Comparison of ENCODE assay signal across 10 cellular contexts in genomic region chr7:2299853-2300512, GRCh38. TPM values are rescaled to one million over a fixed set of nuclear protein-coding genes. Genes with fewer than 3 reads are reported as not detected.
DNase-seq lines count a peak whose midpoint lies in the region; ATAC-seq and TF ChIP-seq lines count a peak whose summit lies in the region.
"Had no signal": no experiment of that assay in that cellular context is flagged by ENCODE, and none has a peak within 500 bp of the region (broad histone marks: within the 10 kb centered on the region; RNA-seq: fewer than 3 reads in every experiment).

No MANE protein-coding gene starts in this region.

- peak overlapping the region; percentile 40 to 49 for H3K27ac ChIP-seq in tibial artery

- peaks cover 0 to 6% (median 2%) of the 10 kb centered on the region in 4 donors for H3K4me1 ChIP-seq in tibial artery

- H3K4me3 ChIP-seq in tibial artery: peak overlapping the region in 1 of 2 donors; percentile 10
- H3K4me3 ChIP-seq: heart left ventricle had no signal

- no peaks in the 10 kb centered on the region for H3K9me3 ChIP-seq in tibial artery
- H3K9me3 ChIP-seq: heart left ventricle had no signal

- peak; percentile 18 for DNase-seq in RPMI7951 (ENCODE audit: low read depth)
- no peak for DNase-seq in left lobe of liver (ENCODE audit: low spot score)
- no peak for DNase-seq in tibial artery
- no peak for DNase-seq in SIG-M5 (lab: John Stamatoyannopoulos, UW)
- no peak for DNase-seq in NCI-H524 treated with DMSO at 0.1 percent for 48 hours (lab: John Stamatoyannopoulos, UW)
- DNase-seq in LoVo (ENCODE audit: low spot score): no peak
- DNase-seq: activated CD4-positive, alpha-beta T cell treated with anti-CD3 and anti-CD28 coated beads, Interleukin-2, amount 10 ng/mL, durations not matched to agents 7 days and 5 days; stimulated activated CD8-positive, alpha-beta memory T cell treated with anti-CD3 and anti-CD28 coated beads, Interleukin-4, amount 100 ng/mL, for 48 hours had no signal

- ATAC-seq in GM21381 (IDR thresholded peaks at IDR 0.05; ENCODE audit: unreplicated experiment) (peak; percentile 36), left lobe of liver (peak; percentile 47)

- TF ChIP-seq CTCF in tibial artery (IDR thresholded peaks at IDR 0.05): no peak

- H3K36me3 ChIP-seq in tibial artery: no peaks in the 10 kb centered on the region
- H3K36me3 ChIP-seq: heart left ventricle had no signal

- intact Hi-C loops in tibial artery (cut with DNase I; ENCODE audit: low total_unique reads): no loop called here

- no peaks in the 10 kb centered on the region for H3K27me3 ChIP-seq in tibial artery
- H3K27me3 ChIP-seq: heart left ventricle had no signal

RNA-seq across cellular contexts. Expression of gene SNX8, which starts 14.3 kb away (rescaled TPM):
- total RNA-seq in RPMI7951 (2014; rRNA removed; shearing (Covaris generic)): 8.9 and 24.2 TPM in 2 replicates
- 12.2 TPM for total RNA-seq in left lobe of liver

RNA-seq across cellular contexts. Expression of gene EIF3B, which starts 54.6 kb away (rescaled TPM):
- total RNA-seq in RPMI7951 (2014; rRNA removed; shearing (Covaris generic)): 182 and 205 TPM in 2 replicates
- total RNA-seq in left lobe of liver: 62.6 TPM

RNA-seq across cellular contexts. Expression of gene NUDT1, which starts 58.0 kb away (rescaled TPM):
- total RNA-seq in RPMI7951 (2014; rRNA removed; shearing (Covaris generic)): 131 and 171 TPM in 2 replicates
- 2.2 TPM for total RNA-seq in left lobe of liver

RNA-seq across cellular contexts. Expression of gene MRM2, which starts 58.0 kb away (rescaled TPM):
- total RNA-seq in RPMI7951 (2014; rRNA removed; shearing (Covaris generic)): 36.4 and 36.8 TPM in 2 replicates
- 12.2 TPM for total RNA-seq in left lobe of liver

Comparison
In these comparisons a context has a peak if more than half of its experiments do, and no peak if none do; other contexts are left out.
1. RNA of gene NUDT1, which starts 58.0 kb away (total RNA-seq): 131 to 171 TPM in RPMI7951; 2.2 TPM in left lobe of liver (single experiment); every median in the first group is over 10 times any median in the second.